ENCODE assay signal across 31 cellular contexts in genomic region chrX:24520472-24520871, GRCh38.
"Had no signal": no experiment of that assay in that cellular context is flagged by ENCODE, and none has a peak within 500 bp of the region (broad histone marks: within the 10 kb centered on the region; RNA-seq: fewer than 3 reads in every experiment).

No MANE protein-coding gene starts in this region.

- H3K4me3 ChIP-seq: ascending aorta, breast epithelium, cardiac muscle cell, coronary artery, dorsolateral prefrontal cortex had no signal

- FAIRE-seq: frontal cortex had no signal

- H3K4me1 ChIP-seq: ascending aorta, breast epithelium had no signal

- H3K27ac Mint-ChIP-seq: activated CD4-positive, alpha-beta memory T cell treated with anti-CD3 and anti-CD28 coated beads for 36 hours; activated CD4-positive, alpha-beta T cell treated with anti-CD3 and anti-CD28 coated beads for 36 hours; activated CD4-positive, alpha-beta T cell treated with anti-CD3 and anti-CD28 coated beads, Interleukin-2, amount 10 ng/mL, durations not matched to agents 24 days and 14 days; activated CD8-positive, alpha-beta T cell treated with anti-CD3 and anti-CD28 coated beads, Interleukin-2, amount 10 ng/mL, durations not matched to agents 7 days and 5 days; activated naive CD4-positive, alpha-beta T cell treated with anti-CD3 and anti-CD28 coated beads, Interleukin-2, amount 10 ng/mL, durations not matched to agents 7 days and 5 days; activated naive CD4-positive, alpha-beta T cell treated with anti-CD3 and anti-CD28 coated beads, Interleukin-2, amount 50 U/mL, for 72 hours; activated naive CD8-positive, alpha-beta T cell treated with anti-CD3 and anti-CD28 coated beads, Interleukin-2, amount 10 ng/mL, durations not matched to agents 7 days and 5 days; activated T-cell treated with anti-CD3 and anti-CD28 coated beads, Interleukin-2, amount 50 U/mL, for 24 hours; activated T-cell treated with anti-CD3 and anti-CD28 coated beads, Interleukin-2, amount 50 U/mL, for 72 hours; brain; dendritic cell treated with granulocyte-macrophage colony-stimulating factor and Interleukin-4, amounts not matched to agents 40 ng/mL and 50 ng/mL, for 4 days; endodermal cell had no signal

- H3K4me1 Mint-ChIP-seq: activated CD4-positive, alpha-beta T cell treated with anti-CD3 and anti-CD28 coated beads for 36 hours; activated CD4-positive, alpha-beta T cell treated with anti-CD3 and anti-CD28 coated beads, Interleukin-2, amount 10 ng/mL, durations not matched to agents 24 days and 14 days; activated naive CD4-positive, alpha-beta T cell treated with anti-CD3 and anti-CD28 coated beads, Interleukin-2, amount 10 ng/mL, durations not matched to agents 7 days and 5 days; activated naive CD8-positive, alpha-beta T cell treated with anti-CD3 and anti-CD28 coated beads, Interleukin-2, amount 10 ng/mL, durations not matched to agents 7 days and 5 days had no signal

- ATAC-seq: activated CD4-positive, alpha-beta T cell treated with anti-CD3 and anti-CD28 coated beads for 36 hours; activated CD8-positive, alpha-beta T cell treated with anti-CD3 and anti-CD28 coated beads, Interleukin-2, amount 10 ng/mL, durations not matched to agents 7 days and 5 days; activated naive CD4-positive, alpha-beta T cell treated with anti-CD3 and anti-CD28 coated beads, Interleukin-2, amount 50 U/mL, for 72 hours; activated T-cell treated with anti-CD3 and anti-CD28 coated beads, Interleukin-2, amount 50 U/mL, for 72 hours; esophagus mucosa had no signal

- H3K9me3 ChIP-seq: ascending aorta, breast epithelium had no signal

- H3K27me3 ChIP-seq: ascending aorta, cardiac muscle cell had no signal

- H3K9me3 Mint-ChIP-seq: activated CD4-positive, alpha-beta memory T cell treated with anti-CD3 and anti-CD28 coated beads for 36 hours; activated CD4-positive, alpha-beta T cell treated with anti-CD3 and anti-CD28 coated beads, Interleukin-2, amount 10 ng/mL, durations not matched to agents 24 days and 14 days; activated naive CD4-positive, alpha-beta T cell treated with anti-CD3 and anti-CD28 coated beads, Interleukin-2, amount 10 ng/mL, durations not matched to agents 7 days and 5 days; activated naive CD4-positive, alpha-beta T cell treated with anti-CD3 and anti-CD28 coated beads, Interleukin-2, amount 50 U/mL, for 72 hours; activated naive CD8-positive, alpha-beta T cell treated with anti-CD3 and anti-CD28 coated beads, Interleukin-2, amount 10 ng/mL, durations not matched to agents 7 days and 5 days; activated T-cell treated with anti-CD3 and anti-CD28 coated beads, Interleukin-2, amount 50 U/mL, for 24 hours; activated T-cell treated with anti-CD3 and anti-CD28 coated beads, Interleukin-2, amount 50 U/mL, for 72 hours; brain; dendritic cell treated with granulocyte-macrophage colony-stimulating factor and Interleukin-4, amounts not matched to agents 40 ng/mL and 50 ng/mL, for 4 days; endodermal cell had no signal

- H3K27me3 Mint-ChIP-seq: activated CD4-positive, alpha-beta memory T cell treated with anti-CD3 and anti-CD28 coated beads for 36 hours; activated CD4-positive, alpha-beta T cell treated with anti-CD3 and anti-CD28 coated beads for 36 hours; activated CD4-positive, alpha-beta T cell treated with anti-CD3 and anti-CD28 coated beads, Interleukin-2, amount 10 ng/mL, durations not matched to agents 24 days and 14 days; activated naive CD4-positive, alpha-beta T cell treated with anti-CD3 and anti-CD28 coated beads, Interleukin-2, amount 10 ng/mL, durations not matched to agents 7 days and 5 days; activated naive CD8-positive, alpha-beta T cell treated with anti-CD3 and anti-CD28 coated beads, Interleukin-2, amount 10 ng/mL, durations not matched to agents 7 days and 5 days; brain; dendritic cell treated with granulocyte-macrophage colony-stimulating factor and Interleukin-4, amounts not matched to agents 40 ng/mL and 50 ng/mL, for 4 days had no signal

- DNase-seq: activated CD4-positive, alpha-beta memory T cell treated with anti-CD3 and anti-CD28 coated beads for 36 hours; activated CD4-positive, alpha-beta T cell treated with anti-CD3 and anti-CD28 coated beads for 36 hours; activated CD4-positive, alpha-beta T cell treated with anti-CD3 and anti-CD28 coated beads, Interleukin-2, amount 10 ng/mL, durations not matched to agents 24 days and 14 days; activated CD4-positive, CD25-positive, alpha-beta regulatory T cell; activated CD4-positive, CD25-positive, alpha-beta regulatory T cell treated with anti-CD3 and anti-CD28 coated beads, Interleukin-2, amount 50 U/mL, for 72 hours; activated CD8-positive, alpha-beta memory T cell treated with anti-CD3 and anti-CD28 coated beads, Interleukin-2, amount 50 U/mL, for 48 hours; activated CD8-positive, alpha-beta T cell treated with anti-CD3 and anti-CD28 coated beads, Interleukin-2, amount 10 ng/mL, durations not matched to agents 7 days and 5 days; activated gamma-delta T cell; activated naive CD4-positive, alpha-beta T cell; activated naive CD4-positive, alpha-beta T cell treated with anti-CD3 and anti-CD28 coated beads, Interleukin-2, amount 10 ng/mL, durations not matched to agents 7 days and 5 days; activated naive CD8-positive, alpha-beta T cell treated with anti-CD3 and anti-CD28 coated beads, Interleukin-2, amount 10 ng/mL, durations not matched to agents 7 days and 5 days; activated T-cell treated with anti-CD3 and anti-CD28 coated beads for 4 hours; activated T-cell treated with anti-CD3 and anti-CD28 coated beads, Interleukin-2, amount 50 U/mL, for 24 hours; activated T-cell treated with anti-CD3 and anti-CD28 coated beads, Interleukin-2, amount 50 U/mL, for 72 hours; central memory CD4-positive, alpha-beta T cell; cerebellar nuclear complex; dorsolateral prefrontal cortex; effector memory CD4-positive, alpha-beta T cell; endodermal cell; foreskin fibroblast; head of caudate nucleus; T-helper 2 cell had no signal

- H3K36me3 ChIP-seq: breast epithelium had no signal

- H3K4me3 Mint-ChIP-seq: activated CD4-positive, alpha-beta memory T cell treated with anti-CD3 and anti-CD28 coated beads for 36 hours; activated CD4-positive, alpha-beta T cell treated with anti-CD3 and anti-CD28 coated beads for 36 hours; activated CD4-positive, alpha-beta T cell treated with anti-CD3 and anti-CD28 coated beads, Interleukin-2, amount 10 ng/mL, durations not matched to agents 24 days and 14 days; activated CD8-positive, alpha-beta T cell treated with anti-CD3 and anti-CD28 coated beads, Interleukin-2, amount 10 ng/mL, durations not matched to agents 7 days and 5 days; activated naive CD4-positive, alpha-beta T cell treated with anti-CD3 and anti-CD28 coated beads, Interleukin-2, amount 10 ng/mL, durations not matched to agents 7 days and 5 days; activated naive CD8-positive, alpha-beta T cell treated with anti-CD3 and anti-CD28 coated beads, Interleukin-2, amount 10 ng/mL, durations not matched to agents 7 days and 5 days; activated T-cell treated with anti-CD3 and anti-CD28 coated beads, Interleukin-2, amount 50 U/mL, for 24 hours; activated T-cell treated with anti-CD3 and anti-CD28 coated beads, Interleukin-2, amount 50 U/mL, for 72 hours; brain; dendritic cell treated with granulocyte-macrophage colony-stimulating factor and Interleukin-4, amounts not matched to agents 40 ng/mL and 50 ng/mL, for 4 days; endodermal cell had no signal
